ENCODE assay signal across 10 cellular contexts in the genomic region with DNA sequence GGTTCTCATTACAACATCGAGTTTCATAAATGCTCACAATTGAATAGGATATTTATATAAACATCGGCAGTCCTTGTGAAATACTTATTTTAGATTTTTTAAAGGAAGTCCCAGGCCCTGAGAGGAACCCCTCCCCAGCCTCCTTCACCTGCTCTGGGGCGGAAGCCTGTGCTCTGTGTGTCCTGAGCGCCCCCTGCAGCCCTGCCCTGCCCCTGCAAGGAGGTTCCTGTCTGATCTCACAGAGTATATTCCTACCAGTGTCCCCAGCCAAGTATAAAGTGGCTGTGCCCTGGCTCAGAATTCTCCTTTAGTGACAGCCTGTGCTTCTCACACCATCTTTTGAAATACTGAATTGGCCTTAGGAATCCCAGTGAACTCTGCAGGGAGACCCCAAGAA.
DNase-seq lines count a peak whose midpoint lies in the region; ATAC-seq and TF ChIP-seq lines count a peak whose summit lies in the region.
"Had no signal": no experiment of that assay in that cellular context is flagged by ENCODE, and none has a peak within 500 bp of the region (broad histone marks: within the 10 kb centered on the region; RNA-seq: fewer than 3 reads in every experiment).

No MANE protein-coding gene starts in this region.

- H3K4me3 Mint-ChIP-seq in stimulated activated memory B cell treated with anti-CD40 and anti-IgM and Interleukin-4, amounts not matched to agents 10 μg/mL and 1 μg/mL and 100 μg/mL, for 72 hours: no peak overlapping the region
- H3K4me3 Mint-ChIP-seq: brain had no signal

- no peaks in the 10 kb centered on the region for H3K36me3 Mint-ChIP-seq in stimulated activated memory B cell treated with anti-CD40 and anti-IgM and Interleukin-4, amounts not matched to agents 10 μg/mL and 1 μg/mL and 100 μg/mL, for 72 hours
- H3K36me3 Mint-ChIP-seq: brain had no signal

- ATAC-seq in gastroesophageal sphincter: no peak
- no peak for ATAC-seq in stimulated activated memory B cell treated with anti-CD40 and anti-IgM and Interleukin-4, amounts not matched to agents 10 μg/mL and 1 μg/mL and 100 μg/mL, for 72 hours

- TF ChIP-seq CTCF in GM10266 (IDR thresholded peaks at IDR 0.05; ENCODE audit: control insufficient read depth, insufficient read depth, low read depth, missing control alignments) (peak; percentile 59), gastroesophageal sphincter (IDR thresholded peaks at IDR 0.05) (no peak)

- no peak for TF ChIP-seq POLR2A in gastroesophageal sphincter (IDR thresholded peaks at IDR 0.05)

- H3K27ac ChIP-seq in gastroesophageal sphincter: no peak overlapping the region

- no peaks in the 10 kb centered on the region for H3K27me3 Mint-ChIP-seq in stimulated activated memory B cell treated with anti-CD40 and anti-IgM and Interleukin-4, amounts not matched to agents 10 μg/mL and 1 μg/mL and 100 μg/mL, for 72 hours
- H3K27me3 Mint-ChIP-seq: brain had no signal

- WGBS in gastroesophageal sphincter (ENCODE audit: low coverage in 1 of 2), 2 donors: 38 to 42% methylated on average over 4 of the region's 4 CpGs

- no peaks in the 10 kb centered on the region for H3K4me1 Mint-ChIP-seq in stimulated activated memory B cell treated with anti-CD40 and anti-IgM and Interleukin-4, amounts not matched to agents 10 μg/mL and 1 μg/mL and 100 μg/mL, for 72 hours
- H3K4me1 Mint-ChIP-seq: brain had no signal

- no peak for DNase-seq in GM10266 (ENCODE audit: extremely low spot score)
- DNase-seq in T-helper 9 cell: peak; percentile 60
- DNase-seq in activated naive CD4-positive, alpha-beta T cell treated with Interleukin-2 at 50 U/mL for 16 hours: peak; percentile 68
- DNase-seq in stimulated activated CD4-positive, alpha-beta T cell treated with anti-CD3 and anti-CD28 coated beads, TNF-alpha, amount 100 ng/mL, for 1 hour (ENCODE audit: low read depth in 3 of 3, low spot score in 1 of 3): peak in 2 of 3 donors; percentile 49 to 55
- no peak for DNase-seq in ureter (ENCODE audit: low spot score)
- DNase-seq in GM19238 (ENCODE audit: insufficient read length, low spot score): no peak
- DNase-seq: NCI-H524 had no signal

- H3K36me3 ChIP-seq in gastroesophageal sphincter: no peaks in the 10 kb centered on the region

- H3K9me3 Mint-ChIP-seq in stimulated activated memory B cell treated with anti-CD40 and anti-IgM and Interleukin-4, amounts not matched to agents 10 μg/mL and 1 μg/mL and 100 μg/mL, for 72 hours: no peaks in the 10 kb centered on the region

- H3K4me1 ChIP-seq in gastroesophageal sphincter: no peaks in the 10 kb centered on the region

- no peaks in the 10 kb centered on the region for H3K9me3 ChIP-seq in gastroesophageal sphincter

- H3K27ac Mint-ChIP-seq in stimulated activated memory B cell treated with anti-CD40 and anti-IgM and Interleukin-4, amounts not matched to agents 10 μg/mL and 1 μg/mL and 100 μg/mL, for 72 hours: no peak overlapping the region
- H3K27ac Mint-ChIP-seq: brain had no signal

- H3K4me3 ChIP-seq in gastroesophageal sphincter: no peak overlapping the region

- TF ChIP-seq EP300 in gastroesophageal sphincter (IDR thresholded peaks at IDR 0.05): no peak

- peaks cover 45% of the 10 kb centered on the region for H3K27me3 ChIP-seq in gastroesophageal sphincter

Comparison
In these comparisons a context has a peak if more than half of its experiments do, and no peak if none do; other contexts are left out.
1. DNase-seq: peak in T-helper 9 cell (single experiment), activated naive CD4-positive, alpha-beta T cell treated with Interleukin-2 at 50 U/mL for 16 hours (single experiment) and stimulated activated CD4-positive, alpha-beta T cell treated with anti-CD3 and anti-CD28 coated beads, TNF-alpha, amount 100 ng/mL, for 1 hour (2 of 3); none in GM10266 (single experiment), ureter (single experiment) and GM19238 (single experiment).